In genomic region chr11:47104337-47104950, GRCh38 we compare ENCODE assay signal across 2 cellular contexts.
TF ChIP-seq lines count a peak whose summit lies in the region.

No MANE protein-coding gene starts in this region.

TF ChIP-seq in Ishikawa, 13 proteins besides CTCF, POLR2A, EP300 and RAD21 (continued from another document):
- TF ChIP-seq REST (IDR thresholded peaks at IDR 0.05; ENCODE audit: low read depth) = no peak
TF ChIP-seq in Ishikawa: peak in this region for 1.

TF ChIP-seq in H1, 55 proteins besides CTCF, POLR2A, EP300 and RAD21 (continued from another document):
- peak; percentile 50 for TF ChIP-seq CHD7 (IDR thresholded peaks at IDR 0.05; ENCODE audit: insufficient replicate concordance, low read length)
- peak; percentile 73 for TF ChIP-seq TEAD4 (IDR thresholded peaks at IDR 0.05; ENCODE audit: low read depth, low read length)
- no peak for TF ChIP-seq JUN (IDR thresholded peaks at IDR 0.05; ENCODE audit: low read depth, low read length)
- TF ChIP-seq KDM4A (IDR thresholded peaks at IDR 0.05; ENCODE audit: low read depth, low read length, severe bottlenecking) = no peak
- no peak for TF ChIP-seq TAF1 (IDR thresholded peaks at IDR 0.05; ENCODE audit: low read depth, low read length)
- no peak for TF ChIP-seq SRF (IDR thresholded peaks at IDR 0.05; ENCODE audit: low read depth, low read length)
- TF ChIP-seq JUND (IDR thresholded peaks at IDR 0.05; ENCODE audit: low read length) = 0 out of 2 replicates have a peak, but pooled peaks have one; percentile 41
- TF ChIP-seq SIX5 (IDR thresholded peaks at IDR 0.05; ENCODE audit: low read depth, low read length) = no peak
- no peak for TF ChIP-seq GABPA (IDR thresholded peaks at IDR 0.05; ENCODE audit: borderline replicate concordance, insufficient read depth, low read length)
- no peak for TF ChIP-seq NRF1 (IDR thresholded peaks at IDR 0.05; ENCODE audit: low read depth, low read length)
- no peak for TF ChIP-seq ATF2 (IDR thresholded peaks at IDR 0.05; ENCODE audit: low read length)
- TF ChIP-seq SP4 (IDR thresholded peaks at IDR 0.05; ENCODE audit: low read length) = no peak
